In genomic region chr16:55257971-55258613, GRCh38 we compare ENCODE assay signal across 9 cellular contexts.
DNase-seq lines count a peak whose midpoint lies in the region; ATAC-seq and TF ChIP-seq lines count a peak whose summit lies in the region.
"Had no signal": no experiment of that assay in that cellular context is flagged by ENCODE, and none has a peak within 500 bp of the region (broad histone marks: within the 10 kb centered on the region; RNA-seq: fewer than 3 reads in every experiment).

No MANE protein-coding gene starts in this region.

- ATAC-seq in GM18909 (IDR thresholded peaks at IDR 0.05; ENCODE audit: poor library complexity, unreplicated experiment) (peak; percentile 87), HG03469 (IDR thresholded peaks at IDR 0.05; ENCODE audit: unreplicated experiment) (no peak)

- peak; percentile 54 for TF ChIP-seq CTCF in CD14-positive monocyte (IDR thresholded peaks at IDR 0.05)
- peak; percentile 64 for TF ChIP-seq CTCF in HL-60 (IDR thresholded peaks at IDR 0.05; ENCODE audit: insufficient read depth, low read length)
- peak; percentile 84 for TF ChIP-seq CTCF in VCaP (conservative IDR thresholded peaks at IDR 0.05)
- peak; percentile 96 for TF ChIP-seq CTCF in endothelial cell (IDR thresholded peaks at IDR 0.05; ENCODE audit: unreplicated experiment)
- TF ChIP-seq CTCF in nephron progenitor cell (IDR thresholded peaks at IDR 0.05), result peak; percentile 89

- H3K27me3 Mint-ChIP-seq in CD14-positive monocyte (ENCODE audit: low read depth in 3 of 3), result peaks cover 3 to 13% (median 5%) of the 10 kb centered on the region in 3 donors
- no peaks in the 10 kb centered on the region for H3K27me3 Mint-ChIP-seq in endothelial cell (ENCODE audit: unreplicated experiment)
- peaks cover 12% of the 10 kb centered on the region for H3K27me3 Mint-ChIP-seq in nephron progenitor cell (ENCODE audit: low read depth, poor library complexity)
- H3K27me3 Mint-ChIP-seq: IgD-negative memory B cell had no signal

- H3K9me3 Mint-ChIP-seq in CD14-positive monocyte (peaks cover 0 to 1% (median 0%) of the 10 kb centered on the region in 7 donors), endothelial cell (ENCODE audit: unreplicated experiment) (no peaks in the 10 kb centered on the region), nephron progenitor cell (peaks cover 13% of the 10 kb centered on the region)

- DNase-seq in CD14-positive monocyte (ENCODE audit: low spot score) (no peak), HL-60 (ENCODE audit: low read depth in 1 of 2, low spot score in 1 of 2) (peak; percentile 36 to 72), endothelial cell (ENCODE audit: low spot score) (peak; percentile 83), nephron progenitor cell (peak; percentile 82), HPDE6-E6E7 (ENCODE audit: extremely low spot score) (no peak)

- H3K4me3 ChIP-seq in HL-60 (replicated peaks; ENCODE audit: insufficient read depth, low read length), result no peak overlapping the region

- intact Hi-C loops in CD14-positive monocyte (cut with micrococcal nuclease), result no loop called here

- H3K4me3 Mint-ChIP-seq in CD14-positive monocyte, result no peak overlapping the region
- H3K4me3 Mint-ChIP-seq in endothelial cell (ENCODE audit: unreplicated experiment), result no peak overlapping the region
- H3K4me3 Mint-ChIP-seq in nephron progenitor cell, result no peak overlapping the region
- H3K4me3 Mint-ChIP-seq: IgD-negative memory B cell had no signal

- H3K4me1 Mint-ChIP-seq in CD14-positive monocyte, result peaks cover 3% of the 10 kb centered on the region
- peaks cover 37% of the 10 kb centered on the region for H3K4me1 Mint-ChIP-seq in endothelial cell (ENCODE audit: unreplicated experiment)
- H3K4me1 Mint-ChIP-seq in nephron progenitor cell, result no peaks in the 10 kb centered on the region

- H3K27ac Mint-ChIP-seq in CD14-positive monocyte (no peak overlapping the region), endothelial cell (ENCODE audit: unreplicated experiment) (no peak overlapping the region), nephron progenitor cell (no peak overlapping the region)
- H3K27ac Mint-ChIP-seq: IgD-negative memory B cell had no signal

- no peaks in the 10 kb centered on the region for H3K36me3 Mint-ChIP-seq in CD14-positive monocyte
- H3K36me3 Mint-ChIP-seq in endothelial cell (ENCODE audit: low read depth, unreplicated experiment), result no peaks in the 10 kb centered on the region
- no peaks in the 10 kb centered on the region for H3K36me3 Mint-ChIP-seq in nephron progenitor cell (ENCODE audit: low read depth)

- H3K27ac ChIP-seq in HL-60 (replicated peaks), result no peak overlapping the region
- H3K27ac ChIP-seq in VCaP, result no peak overlapping the region

- H3K27me3 ChIP-seq in HL-60 (ENCODE audit: insufficient read depth, poor library complexity, severe bottlenecking), result no peaks in the 10 kb centered on the region

Comparison
In these comparisons a context has a peak if more than half of its experiments do, and no peak if none do; other contexts are left out.
1. DNase-seq: peak in HL-60 (2 of 2), endothelial cell (single experiment) and nephron progenitor cell (single experiment); none in CD14-positive monocyte (single experiment) and HPDE6-E6E7 (single experiment).
2. Peak in every context shown above with its lines, with median percentiles within 50 percentile points of each other: CTCF ChIP-seq.